1 cellular context compared by ENCODE assay signal in the genomic region with DNA sequence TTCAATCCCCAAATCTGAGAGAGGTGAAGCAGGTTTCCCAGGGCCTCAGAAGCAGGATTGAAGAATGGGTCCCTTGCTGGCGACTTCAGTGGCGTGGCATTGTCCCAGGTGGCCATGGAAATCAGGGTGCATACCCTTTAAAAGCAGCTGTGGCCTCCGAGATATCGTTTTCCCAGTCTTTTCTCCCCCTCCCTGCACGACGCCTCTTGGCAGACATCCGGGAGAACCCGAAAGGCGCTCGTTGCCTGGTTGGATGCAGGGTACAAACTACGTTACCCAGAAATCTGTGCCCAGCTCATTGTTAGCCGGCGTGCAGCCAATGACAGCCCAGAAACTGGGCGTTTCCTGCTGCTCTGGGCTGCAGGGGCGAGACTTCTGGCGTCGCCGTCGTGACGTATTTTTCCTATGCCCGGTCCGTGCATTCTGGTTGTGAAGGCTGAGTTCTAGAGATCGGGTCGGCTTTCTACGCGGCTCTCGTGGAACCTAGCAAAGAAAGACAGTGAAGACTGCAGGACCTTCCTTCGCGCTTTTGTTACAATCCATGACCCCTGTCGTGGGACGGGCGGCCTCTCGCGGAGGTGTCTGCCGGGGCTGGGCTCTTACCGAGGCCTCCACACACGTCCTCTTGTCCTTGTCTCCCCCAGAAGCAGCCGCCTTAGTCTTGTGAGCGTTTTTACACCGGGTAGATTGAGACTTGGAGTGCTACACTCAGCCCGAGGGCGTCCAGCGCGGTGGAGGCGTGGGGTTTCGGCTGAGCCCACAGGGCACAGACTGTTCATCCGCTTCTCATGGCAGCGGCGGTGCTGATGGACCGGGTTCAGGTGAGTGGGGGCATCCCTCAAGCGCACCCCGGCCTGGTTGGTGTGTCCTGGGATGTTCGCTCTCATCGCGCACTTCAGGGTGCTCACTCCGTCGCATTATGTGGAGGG.
TF ChIP-seq lines count a peak whose summit lies in the region.

A gene (plus strand): TSS at position 395 of the 929 bp plus-strand sequence. CDS start 394 bp downstream, at position 789.

TF ChIP-seq in HepG2, 621 proteins besides CTCF, POLR2A, EP300 and RAD21 (continued from another document and continues in another):
- TF ChIP-seq, protein P1, sequence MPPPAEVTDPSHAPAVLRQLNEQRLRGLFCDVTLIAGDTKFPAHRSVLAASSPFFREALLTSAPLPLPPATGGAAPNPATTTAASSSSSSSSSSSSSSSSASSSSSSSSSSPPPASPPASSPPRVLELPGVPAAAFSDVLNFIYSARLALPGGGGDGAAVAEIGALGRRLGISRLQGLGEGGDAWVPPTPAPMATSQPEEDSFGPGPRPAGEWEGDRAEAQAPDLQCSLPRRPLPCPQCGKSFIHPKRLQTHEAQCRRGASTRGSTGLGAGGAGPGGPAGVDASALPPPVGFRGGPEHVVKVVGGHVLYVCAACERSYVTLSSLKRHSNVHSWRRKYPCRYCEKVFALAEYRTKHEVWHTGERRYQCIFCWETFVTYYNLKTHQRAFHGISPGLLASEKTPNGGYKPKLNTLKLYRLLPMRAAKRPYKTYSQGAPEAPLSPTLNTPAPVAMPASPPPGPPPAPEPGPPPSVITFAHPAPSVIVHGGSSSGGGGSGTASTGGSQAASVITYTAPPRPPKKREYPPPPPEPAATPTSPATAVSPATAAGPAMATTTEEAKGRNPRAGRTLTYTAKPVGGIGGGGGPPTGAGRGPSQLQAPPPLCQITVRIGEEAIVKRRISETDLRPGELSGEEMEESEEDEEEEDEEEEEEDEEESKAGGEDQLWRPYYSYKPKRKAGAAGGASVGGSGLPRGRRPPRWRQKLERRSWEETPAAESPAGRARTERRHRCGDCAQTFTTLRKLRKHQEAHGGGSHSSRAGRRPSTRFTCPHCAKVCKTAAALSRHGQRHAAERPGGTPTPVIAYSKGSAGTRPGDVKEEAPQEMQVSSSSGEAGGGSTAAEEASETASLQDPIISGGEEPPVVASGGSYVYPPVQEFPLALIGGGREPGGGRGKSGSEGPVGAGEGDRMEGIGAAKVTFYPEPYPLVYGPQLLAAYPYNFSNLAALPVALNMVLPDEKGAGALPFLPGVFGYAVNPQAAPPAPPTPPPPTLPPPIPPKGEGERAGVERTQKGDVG (CRISPR knock-in tag; IDR thresholded peaks at IDR 0.05; ENCODE audit: borderline replicate concordance) = no peak
- TF ChIP-seq RFXANK (CRISPR knock-in tag; IDR thresholded peaks at IDR 0.05) = peak; percentile 57; the same call in 1 of the 2 replicates
- TF ChIP-seq ZNF652 (CRISPR knock-in tag; IDR thresholded peaks at IDR 0.05; ENCODE audit: borderline replicate concordance, low read depth) = no peak; the same call in 1 of the 2 replicates
- TF ChIP-seq ZNF160 (CRISPR knock-in tag; IDR thresholded peaks at IDR 0.05) = no peak
- TF ChIP-seq LCORL (IDR thresholded peaks at IDR 0.05) = no peak
- TF ChIP-seq LCORL (CRISPR knock-in tag; IDR thresholded peaks at IDR 0.05) = 0 out of 2 replicates have a peak, but pooled peaks have one; percentile 14
- TF ChIP-seq, protein P2, sequence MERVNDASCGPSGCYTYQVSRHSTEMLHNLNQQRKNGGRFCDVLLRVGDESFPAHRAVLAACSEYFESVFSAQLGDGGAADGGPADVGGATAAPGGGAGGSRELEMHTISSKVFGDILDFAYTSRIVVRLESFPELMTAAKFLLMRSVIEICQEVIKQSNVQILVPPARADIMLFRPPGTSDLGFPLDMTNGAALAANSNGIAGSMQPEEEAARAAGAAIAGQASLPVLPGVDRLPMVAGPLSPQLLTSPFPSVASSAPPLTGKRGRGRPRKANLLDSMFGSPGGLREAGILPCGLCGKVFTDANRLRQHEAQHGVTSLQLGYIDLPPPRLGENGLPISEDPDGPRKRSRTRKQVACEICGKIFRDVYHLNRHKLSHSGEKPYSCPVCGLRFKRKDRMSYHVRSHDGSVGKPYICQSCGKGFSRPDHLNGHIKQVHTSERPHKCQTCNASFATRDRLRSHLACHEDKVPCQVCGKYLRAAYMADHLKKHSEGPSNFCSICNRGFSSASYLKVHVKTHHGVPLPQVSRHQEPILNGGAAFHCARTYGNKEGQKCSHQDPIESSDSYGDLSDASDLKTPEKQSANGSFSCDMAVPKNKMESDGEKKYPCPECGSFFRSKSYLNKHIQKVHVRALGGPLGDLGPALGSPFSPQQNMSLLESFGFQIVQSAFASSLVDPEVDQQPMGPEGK (CRISPR knock-in tag; IDR thresholded peaks at IDR 0.05) = peak; percentile 36; the same call in 1 of the 2 replicates
- no peak for TF ChIP-seq SNAPC2 (CRISPR knock-in tag; IDR thresholded peaks at IDR 0.05)
- no peak for TF ChIP-seq ATF7 (IDR thresholded peaks at IDR 0.05)
- 0 out of 2 replicates have a peak, but pooled peaks have one; percentile 57 for TF ChIP-seq ATF7 (CRISPR knock-in tag; IDR thresholded peaks at IDR 0.05)
- TF ChIP-seq TBX2 (CRISPR knock-in tag; IDR thresholded peaks at IDR 0.05; ENCODE audit: borderline replicate concordance) = peak; percentile 58; the same call in 1 of the 2 replicates
- no peak for TF ChIP-seq ZNF558 (CRISPR knock-in tag; IDR thresholded peaks at IDR 0.05; ENCODE audit: borderline replicate concordance)
- TF ChIP-seq TEAD3 (CRISPR knock-in tag; optimal IDR thresholded peaks at IDR 0.05; ENCODE audit: borderline replicate concordance) = peak; percentile 21
- TF ChIP-seq NR2F6 (IDR thresholded peaks at IDR 0.05) = no peak
- TF ChIP-seq NR2F6 (CRISPR knock-in tag; IDR thresholded peaks at IDR 0.05) = no peak
- TF ChIP-seq NKX3-1 (CRISPR knock-in tag; IDR thresholded peaks at IDR 0.05) = no peak
- no peak for TF ChIP-seq RFX1 (IDR thresholded peaks at IDR 0.05)
- TF ChIP-seq STAG1 (CRISPR knock-in tag; IDR thresholded peaks at IDR 0.05) = no peak
- TF ChIP-seq, protein P3, sequence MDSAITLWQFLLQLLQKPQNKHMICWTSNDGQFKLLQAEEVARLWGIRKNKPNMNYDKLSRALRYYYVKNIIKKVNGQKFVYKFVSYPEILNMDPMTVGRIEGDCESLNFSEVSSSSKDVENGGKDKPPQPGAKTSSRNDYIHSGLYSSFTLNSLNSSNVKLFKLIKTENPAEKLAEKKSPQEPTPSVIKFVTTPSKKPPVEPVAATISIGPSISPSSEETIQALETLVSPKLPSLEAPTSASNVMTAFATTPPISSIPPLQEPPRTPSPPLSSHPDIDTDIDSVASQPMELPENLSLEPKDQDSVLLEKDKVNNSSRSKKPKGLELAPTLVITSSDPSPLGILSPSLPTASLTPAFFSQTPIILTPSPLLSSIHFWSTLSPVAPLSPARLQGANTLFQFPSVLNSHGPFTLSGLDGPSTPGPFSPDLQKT (CRISPR knock-in tag; IDR thresholded peaks at IDR 0.05; ENCODE audit: borderline replicate concordance) = no peak
- TF ChIP-seq, protein P4, sequence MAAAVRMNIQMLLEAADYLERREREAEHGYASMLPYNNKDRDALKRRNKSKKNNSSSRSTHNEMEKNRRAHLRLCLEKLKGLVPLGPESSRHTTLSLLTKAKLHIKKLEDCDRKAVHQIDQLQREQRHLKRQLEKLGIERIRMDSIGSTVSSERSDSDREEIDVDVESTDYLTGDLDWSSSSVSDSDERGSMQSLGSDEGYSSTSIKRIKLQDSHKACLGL (CRISPR knock-in tag; IDR thresholded peaks at IDR 0.05) = peak; percentile 43; the same call in 1 of the 2 replicates
- no peak for TF ChIP-seq ZNF337 (CRISPR knock-in tag; IDR thresholded peaks at IDR 0.05; ENCODE audit: borderline replicate concordance, low read depth)
- TF ChIP-seq, protein P5, sequence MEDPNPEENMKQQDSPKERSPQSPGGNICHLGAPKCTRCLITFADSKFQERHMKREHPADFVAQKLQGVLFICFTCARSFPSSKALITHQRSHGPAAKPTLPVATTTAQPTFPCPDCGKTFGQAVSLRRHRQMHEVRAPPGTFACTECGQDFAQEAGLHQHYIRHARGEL (CRISPR knock-in tag; IDR thresholded peaks at IDR 0.05) = no peak
- no peak for TF ChIP-seq SMAD9 (CRISPR knock-in tag; IDR thresholded peaks at IDR 0.05)
- TF ChIP-seq ZNF589 (CRISPR knock-in tag; conservative IDR thresholded peaks at IDR 0.05) = no peak
- TF ChIP-seq, protein P6, sequence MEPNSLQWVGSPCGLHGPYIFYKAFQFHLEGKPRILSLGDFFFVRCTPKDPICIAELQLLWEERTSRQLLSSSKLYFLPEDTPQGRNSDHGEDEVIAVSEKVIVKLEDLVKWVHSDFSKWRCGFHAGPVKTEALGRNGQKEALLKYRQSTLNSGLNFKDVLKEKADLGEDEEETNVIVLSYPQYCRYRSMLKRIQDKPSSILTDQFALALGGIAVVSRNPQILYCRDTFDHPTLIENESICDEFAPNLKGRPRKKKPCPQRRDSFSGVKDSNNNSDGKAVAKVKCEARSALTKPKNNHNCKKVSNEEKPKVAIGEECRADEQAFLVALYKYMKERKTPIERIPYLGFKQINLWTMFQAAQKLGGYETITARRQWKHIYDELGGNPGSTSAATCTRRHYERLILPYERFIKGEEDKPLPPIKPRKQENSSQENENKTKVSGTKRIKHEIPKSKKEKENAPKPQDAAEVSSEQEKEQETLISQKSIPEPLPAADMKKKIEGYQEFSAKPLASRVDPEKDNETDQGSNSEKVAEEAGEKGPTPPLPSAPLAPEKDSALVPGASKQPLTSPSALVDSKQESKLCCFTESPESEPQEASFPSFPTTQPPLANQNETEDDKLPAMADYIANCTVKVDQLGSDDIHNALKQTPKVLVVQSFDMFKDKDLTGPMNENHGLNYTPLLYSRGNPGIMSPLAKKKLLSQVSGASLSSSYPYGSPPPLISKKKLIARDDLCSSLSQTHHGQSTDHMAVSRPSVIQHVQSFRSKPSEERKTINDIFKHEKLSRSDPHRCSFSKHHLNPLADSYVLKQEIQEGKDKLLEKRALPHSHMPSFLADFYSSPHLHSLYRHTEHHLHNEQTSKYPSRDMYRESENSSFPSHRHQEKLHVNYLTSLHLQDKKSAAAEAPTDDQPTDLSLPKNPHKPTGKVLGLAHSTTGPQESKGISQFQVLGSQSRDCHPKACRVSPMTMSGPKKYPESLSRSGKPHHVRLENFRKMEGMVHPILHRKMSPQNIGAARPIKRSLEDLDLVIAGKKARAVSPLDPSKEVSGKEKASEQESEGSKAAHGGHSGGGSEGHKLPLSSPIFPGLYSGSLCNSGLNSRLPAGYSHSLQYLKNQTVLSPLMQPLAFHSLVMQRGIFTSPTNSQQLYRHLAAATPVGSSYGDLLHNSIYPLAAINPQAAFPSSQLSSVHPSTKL (CRISPR knock-in tag; IDR thresholded peaks at IDR 0.05) = 0 out of 2 replicates have a peak, but pooled peaks have one; percentile 22
- 0 out of 2 replicates have a peak, but pooled peaks have one; percentile 56 for TF ChIP-seq ZZZ3 (CRISPR knock-in tag; IDR thresholded peaks at IDR 0.05; ENCODE audit: borderline replicate concordance)
- TF ChIP-seq YY1 (IDR thresholded peaks at IDR 0.05; ENCODE audit: insufficient read depth, insufficient replicate concordance, low read depth, low read length) = no peak
- TF ChIP-seq NBN (conservative IDR thresholded peaks at IDR 0.05) = no peak
- TF ChIP-seq ZNF33A (CRISPR knock-in tag; IDR thresholded peaks at IDR 0.05; ENCODE audit: borderline replicate concordance) = no peak
- TF ChIP-seq CAMTA2 (CRISPR knock-in tag; IDR thresholded peaks at IDR 0.05; ENCODE audit: borderline replicate concordance) = peak; percentile 17; the same call in 1 of the 2 replicates
- no peak for TF ChIP-seq TOE1 (CRISPR knock-in tag; IDR thresholded peaks at IDR 0.05)
- TF ChIP-seq GTF2F1 (IDR thresholded peaks at IDR 0.05; ENCODE audit: low read length) = no peak
- TF ChIP-seq MED8 (CRISPR knock-in tag; IDR thresholded peaks at IDR 0.05; ENCODE audit: insufficient replicate concordance) = no peak
- TF ChIP-seq ZBTB38 (CRISPR knock-in tag; IDR thresholded peaks at IDR 0.05) = 0 out of 2 replicates have a peak, but pooled peaks have one; percentile 19
- peak; percentile 31 for TF ChIP-seq SP4 (CRISPR knock-in tag; IDR thresholded peaks at IDR 0.05)
- TF ChIP-seq FOXK1 (CRISPR knock-in tag; IDR thresholded peaks at IDR 0.05; ENCODE audit: borderline replicate concordance, low read depth) = peak; percentile 77; the same call in 1 of the 2 replicates
- TF ChIP-seq PRPF4 (IDR thresholded peaks at IDR 0.05; ENCODE audit: low read depth, low read length, poor library complexity, severe bottlenecking) = no peak
- TF ChIP-seq CEBPG (CRISPR knock-in tag; IDR thresholded peaks at IDR 0.05) = no peak; the same call in 1 of the 2 replicates
- TF ChIP-seq RFX5 (IDR thresholded peaks at IDR 0.05; ENCODE audit: low read depth, low read length) = peak; percentile 52; the same call in 1 of the 2 replicates
- TF ChIP-seq KAT2B (IDR thresholded peaks at IDR 0.05; ENCODE audit: borderline replicate concordance, low read depth, low read length) = no peak
- TF ChIP-seq ETV6 (CRISPR knock-in tag; conservative IDR thresholded peaks at IDR 0.05) = no peak
- TF ChIP-seq, protein P7, sequence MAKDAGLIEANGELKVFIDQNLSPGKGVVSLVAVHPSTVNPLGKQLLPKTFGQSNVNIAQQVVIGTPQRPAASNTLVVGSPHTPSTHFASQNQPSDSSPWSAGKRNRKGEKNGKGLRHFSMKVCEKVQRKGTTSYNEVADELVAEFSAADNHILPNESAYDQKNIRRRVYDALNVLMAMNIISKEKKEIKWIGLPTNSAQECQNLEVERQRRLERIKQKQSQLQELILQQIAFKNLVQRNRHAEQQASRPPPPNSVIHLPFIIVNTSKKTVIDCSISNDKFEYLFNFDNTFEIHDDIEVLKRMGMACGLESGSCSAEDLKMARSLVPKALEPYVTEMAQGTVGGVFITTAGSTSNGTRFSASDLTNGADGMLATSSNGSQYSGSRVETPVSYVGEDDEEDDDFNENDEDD (CRISPR knock-in tag; IDR thresholded peaks at IDR 0.05; ENCODE audit: borderline replicate concordance) = peak; percentile 77; the same call in 1 of the 2 replicates
- TF ChIP-seq THYN1 (CRISPR knock-in tag; IDR thresholded peaks at IDR 0.05; ENCODE audit: borderline replicate concordance, low read depth) = no peak
- no peak for TF ChIP-seq ARID2 (CRISPR knock-in tag; IDR thresholded peaks at IDR 0.05; ENCODE audit: borderline replicate concordance)
- TF ChIP-seq SUZ12 (IDR thresholded peaks at IDR 0.05; ENCODE audit: low read depth, low read length) = peak; percentile 50
- TF ChIP-seq, protein P8, sequence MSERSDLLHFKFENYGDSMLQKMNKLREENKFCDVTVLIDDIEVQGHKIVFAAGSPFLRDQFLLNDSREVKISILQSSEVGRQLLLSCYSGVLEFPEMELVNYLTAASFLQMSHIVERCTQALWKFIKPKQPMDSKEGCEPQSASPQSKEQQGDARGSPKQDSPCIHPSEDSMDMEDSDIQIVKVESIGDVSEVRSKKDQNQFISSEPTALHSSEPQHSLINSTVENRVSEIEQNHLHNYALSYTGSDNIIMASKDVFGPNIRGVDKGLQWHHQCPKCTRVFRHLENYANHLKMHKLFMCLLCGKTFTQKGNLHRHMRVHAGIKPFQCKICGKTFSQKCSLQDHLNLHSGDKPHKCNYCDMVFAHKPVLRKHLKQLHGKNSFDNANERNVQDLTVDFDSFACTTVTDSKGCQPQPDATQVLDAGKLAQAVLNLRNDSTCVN (CRISPR knock-in tag; IDR thresholded peaks at IDR 0.05; ENCODE audit: borderline replicate concordance) = 0 out of 2 replicates have a peak, but pooled peaks have one; percentile 2
